In genomic region chr3:4460334-4460733, GRCh38 we compare ENCODE assay signal across 18 cellular contexts.
"Had no signal": no experiment of that assay in that cellular context is flagged by ENCODE, and none has a peak within 500 bp of the region (broad histone marks: within the 10 kb centered on the region; RNA-seq: fewer than 3 reads in every experiment).

No MANE protein-coding gene starts in this region.

- H3K9me3 Mint-ChIP-seq: IgD-negative memory B cell had no signal

- DNase-seq: Kasumi-1, MM.1S, NCI-H1048, NCI-H1105, NCI-H1417, NCI-H1436 treated with DMSO at 0.1 percent for 48 hours, NCI-H1694, NCI-H187 treated with DMSO at 0.1 percent for 48 hours, NCI-H2029 treated with DMSO at 0.1 percent for 48 hours, NCI-H2171 treated with DMSO at 0.1 percent for 48 hours, NCI-H345, NCI-H69, NCI-H774, SHP77 treated with DMSO at 0.1 percent for 48 hours, SJCRH30, T-helper 1 cell had no signal

- H3K4me3 Mint-ChIP-seq: IgD-negative memory B cell had no signal

- H3K27me3 Mint-ChIP-seq: IgD-negative memory B cell had no signal

- FAIRE-seq: K562 had no signal
